25 cellular contexts compared by ENCODE assay signal in genomic region chr16:27462200-27462845, GRCh38.
DNase-seq lines count a peak whose midpoint lies in the region; ATAC-seq, FAIRE-seq and TF ChIP-seq lines count a peak whose summit lies in the region.
"Had no signal": no experiment of that assay in that cellular context is flagged by ENCODE, and none has a peak within 500 bp of the region (broad histone marks: within the 10 kb centered on the region; RNA-seq: fewer than 3 reads in every experiment).

No MANE protein-coding gene starts in this region.

- no peak for DNase-seq in activated naive CD8-positive, alpha-beta T cell treated with anti-CD3 and anti-CD28 coated beads, Interleukin-2, amount 50 U/mL, for 24 hours
- no peak for DNase-seq in activated CD8-positive, alpha-beta T cell treated with anti-CD3 and anti-CD28 coated beads for 36 hours
- DNase-seq in naive thymus-derived CD8-positive, alpha-beta T cell, result no peak
- DNase-seq in spleen (peak; percentile 68), small intestine (no peak)
- DNase-seq: activated CD4-positive, alpha-beta memory T cell treated with anti-CD3 and anti-CD28 coated beads for 36 hours; activated CD4-positive, CD25-positive, alpha-beta regulatory T cell; BE2C; Calu3; central memory CD4-positive, alpha-beta T cell; DMS79 treated with DMSO at 0.1 percent for 48 hours; GF-D8; NCI-H1105; NCI-H1930; NCI-H526; sigmoid colon; trophoblast cell had no signal

- no peak for FAIRE-seq in small intestine (lab: Jason Lieb, UNC)
- FAIRE-seq: A549, islet of Langerhans, K562 had no signal

- no peak for TF ChIP-seq EP300 in gastroesophageal sphincter (IDR thresholded peaks at IDR 0.05)

- no peaks in the 10 kb centered on the region for H3K9me3 Mint-ChIP-seq in activated naive CD8-positive, alpha-beta T cell (ENCODE audit: low read depth)
- no peaks in the 10 kb centered on the region for H3K9me3 Mint-ChIP-seq in activated naive CD8-positive, alpha-beta T cell treated with anti-CD3 and anti-CD28 coated beads, Interleukin-2, amount 50 U/mL, for 24 hours
- H3K9me3 Mint-ChIP-seq in activated CD8-positive, alpha-beta T cell treated with anti-CD3 and anti-CD28 coated beads for 36 hours, result no peaks in the 10 kb centered on the region
- peaks cover 0 to 4% (median 0%) of the 10 kb centered on the region in 9 donors for H3K9me3 Mint-ChIP-seq in naive thymus-derived CD8-positive, alpha-beta T cell
- H3K9me3 Mint-ChIP-seq: activated CD4-positive, alpha-beta memory T cell treated with anti-CD3 and anti-CD28 coated beads for 36 hours had no signal

- ATAC-seq in activated naive CD8-positive, alpha-beta T cell treated with anti-CD3 and anti-CD28 coated beads, Interleukin-2, amount 50 U/mL, for 24 hours, result no peak
- ATAC-seq in activated CD8-positive, alpha-beta T cell treated with anti-CD3 and anti-CD28 coated beads for 36 hours, result no peak
- ATAC-seq in naive thymus-derived CD8-positive, alpha-beta T cell, result no peak
- ATAC-seq in gastroesophageal sphincter, result no peak
- ATAC-seq in HG03039 (IDR thresholded peaks at IDR 0.05; ENCODE audit: unreplicated experiment), result no peak
- ATAC-seq: A549, K562 had no signal

- H3K27me3 ChIP-seq in spleen (replicated peaks in 1 of 7) (no peaks in the 10 kb centered on the region), gastroesophageal sphincter (no peaks in the 10 kb centered on the region), small intestine (ENCODE audit: control insufficient read depth in 2 of 2, insufficient read depth in 2 of 2, low read length in 2 of 2) (no peaks in the 10 kb centered on the region)
- H3K27me3 ChIP-seq: BE2C, sigmoid colon had no signal

- peaks cover 17% of the 10 kb centered on the region for H3K36me3 Mint-ChIP-seq in activated naive CD8-positive, alpha-beta T cell
- H3K36me3 Mint-ChIP-seq in activated naive CD8-positive, alpha-beta T cell treated with anti-CD3 and anti-CD28 coated beads, Interleukin-2, amount 50 U/mL, for 24 hours (ENCODE audit: low read depth), result peaks cover 27% of the 10 kb centered on the region
- peaks cover 44% of the 10 kb centered on the region for H3K36me3 Mint-ChIP-seq in activated CD8-positive, alpha-beta T cell treated with anti-CD3 and anti-CD28 coated beads for 36 hours (ENCODE audit: low read depth)
- peaks cover 5 to 30% (median 24%) of the 10 kb centered on the region in 3 donors for H3K36me3 Mint-ChIP-seq in naive thymus-derived CD8-positive, alpha-beta T cell

- H3K4me3 ChIP-seq in spleen, result no peak overlapping the region
- H3K4me3 ChIP-seq in gastroesophageal sphincter, result no peak overlapping the region
- no peak overlapping the region for H3K4me3 ChIP-seq in small intestine (ENCODE audit: low read depth in 1 of 2, low read length in 2 of 2)
- H3K4me3 ChIP-seq: A549, HAP-1, K562, sigmoid colon had no signal

- peaks cover 0 to 85% (median 67%) of the 10 kb centered on the region in 6 donors for H3K36me3 ChIP-seq in spleen
- peaks cover 0 to 77% of the 10 kb centered on the region in 2 donors for H3K36me3 ChIP-seq in gastroesophageal sphincter
- peaks cover 9 to 18% of the 10 kb centered on the region in 2 donors for H3K36me3 ChIP-seq in small intestine (ENCODE audit: control insufficient read depth in 2 of 2, insufficient read depth in 2 of 2, low read length in 2 of 2)

- no peak overlapping the region for H3K4me3 Mint-ChIP-seq in activated naive CD8-positive, alpha-beta T cell
- H3K4me3 Mint-ChIP-seq in activated naive CD8-positive, alpha-beta T cell treated with anti-CD3 and anti-CD28 coated beads, Interleukin-2, amount 50 U/mL, for 24 hours, result no peak overlapping the region
- no peak overlapping the region for H3K4me3 Mint-ChIP-seq in activated CD8-positive, alpha-beta T cell treated with anti-CD3 and anti-CD28 coated beads for 36 hours
- peak overlapping the region in 5 of 10 donors; percentile 73 to 87 (median 77) for H3K4me3 Mint-ChIP-seq in naive thymus-derived CD8-positive, alpha-beta T cell
- H3K4me3 Mint-ChIP-seq: activated CD4-positive, alpha-beta memory T cell treated with anti-CD3 and anti-CD28 coated beads for 36 hours had no signal

- WGBS in spleen, 5 donors, result 80 to 91% (median 88%) methylated on average over 7 to 18 of the region's 18 CpGs
- no CpG with 5 or more reads among the region's 18 CpGs for WGBS in gastroesophageal sphincter (ENCODE audit: low coverage in 1 of 2), 2 donors
- 87 to 92% (median 90%) methylated on average over 17 to 18 of the region's 18 CpGs for WGBS in small intestine, 3 donors

- no peaks in the 10 kb centered on the region for H3K27me3 Mint-ChIP-seq in activated naive CD8-positive, alpha-beta T cell
- H3K27me3 Mint-ChIP-seq in activated naive CD8-positive, alpha-beta T cell treated with anti-CD3 and anti-CD28 coated beads, Interleukin-2, amount 50 U/mL, for 24 hours, result no peaks in the 10 kb centered on the region
- H3K27me3 Mint-ChIP-seq in activated CD8-positive, alpha-beta T cell treated with anti-CD3 and anti-CD28 coated beads for 36 hours, result no peaks in the 10 kb centered on the region
- no peaks in the 10 kb centered on the region for H3K27me3 Mint-ChIP-seq in naive thymus-derived CD8-positive, alpha-beta T cell
- H3K27me3 Mint-ChIP-seq: activated CD4-positive, alpha-beta memory T cell treated with anti-CD3 and anti-CD28 coated beads for 36 hours had no signal

- H3K27ac ChIP-seq in spleen (peak overlapping the region in 2 of 8 donors; percentile 7 to 84), gastroesophageal sphincter (peak overlapping the region in 2 of 4 donors; percentile 20 to 58), small intestine (ENCODE audit: low read depth in 1 of 2, low read length in 1 of 2) (no peak overlapping the region)
- H3K27ac ChIP-seq: A549, parathyroid adenoma had no signal

- H3K4me1 Mint-ChIP-seq in activated naive CD8-positive, alpha-beta T cell (ENCODE audit: low read depth), result peaks cover 64% of the 10 kb centered on the region
- H3K4me1 Mint-ChIP-seq in activated naive CD8-positive, alpha-beta T cell treated with anti-CD3 and anti-CD28 coated beads, Interleukin-2, amount 50 U/mL, for 24 hours, result peaks cover 43% of the 10 kb centered on the region
- peaks cover 57% of the 10 kb centered on the region for H3K4me1 Mint-ChIP-seq in activated CD8-positive, alpha-beta T cell treated with anti-CD3 and anti-CD28 coated beads for 36 hours (ENCODE audit: low read depth)
- H3K4me1 Mint-ChIP-seq in naive thymus-derived CD8-positive, alpha-beta T cell, result peaks cover 33 to 82% (median 62%) of the 10 kb centered on the region in 4 donors

- intact Hi-C loops in activated CD8-positive, alpha-beta T cell treated with anti-CD3 and anti-CD28 coated beads for 36 hours (cut with micrococcal nuclease), result no loop called here
- intact Hi-C loops in spleen (cut with DNase I; ENCODE audit: low total_unique reads), result no loop called here

- TF ChIP-seq CTCF in activated CD8-positive, alpha-beta T cell treated with anti-CD3 and anti-CD28 coated beads for 36 hours (IDR thresholded peaks at IDR 0.05), result no peak
- TF ChIP-seq CTCF in spleen (IDR thresholded peaks at IDR 0.05 in 8 of 11, conservative IDR thresholded peaks at IDR 0.05 in 3 of 11) (no peak), gastroesophageal sphincter (IDR thresholded peaks at IDR 0.05) (no peak)

- peaks cover 0 to 48% (median 15%) of the 10 kb centered on the region in 6 donors for H3K4me1 ChIP-seq in spleen
- peaks cover 0 to 28% (median 10%) of the 10 kb centered on the region in 3 donors for H3K4me1 ChIP-seq in gastroesophageal sphincter
- H3K4me1 ChIP-seq in small intestine (ENCODE audit: control insufficient read depth in 2 of 2, insufficient read depth in 1 of 2, low read depth in 1 of 2, low read length in 1 of 2), result no peaks in the 10 kb centered on the region
- H3K4me1 ChIP-seq: A549, BE2C, HAP-1, parathyroid adenoma, sigmoid colon had no signal

- peak overlapping the region; percentile 6 for H3K27ac Mint-ChIP-seq in activated naive CD8-positive, alpha-beta T cell
- H3K27ac Mint-ChIP-seq in activated naive CD8-positive, alpha-beta T cell treated with anti-CD3 and anti-CD28 coated beads, Interleukin-2, amount 50 U/mL, for 24 hours, result no peak overlapping the region
- H3K27ac Mint-ChIP-seq in activated CD8-positive, alpha-beta T cell treated with anti-CD3 and anti-CD28 coated beads for 36 hours, result peak overlapping the region; percentile 93
- peak overlapping the region; percentile 95 to 100 (median 98) for H3K27ac Mint-ChIP-seq in naive thymus-derived CD8-positive, alpha-beta T cell

- H3K9me3 ChIP-seq in spleen (no peaks in the 10 kb centered on the region), gastroesophageal sphincter (no peaks in the 10 kb centered on the region), small intestine (ENCODE audit: control insufficient read depth, low read depth) (no peaks in the 10 kb centered on the region)
- H3K9me3 ChIP-seq: A549, BE2C, HAP-1, sigmoid colon had no signal

- CTCF ChIA-PET in activated CD8-positive, alpha-beta T cell treated with anti-CD3 and anti-CD28 coated beads for 36 hours (lab: Charles Lee), result interaction anchor here (1.4 to 2.4 kb wide), 6 partner anchors 13 to 307 kb away, joined by 3 to 11 read pairs (median 4); no protein-coding TSS in a partner anchor

- TF ChIP-seq POLR2A in spleen (IDR thresholded peaks at IDR 0.05) (no peak), gastroesophageal sphincter (IDR thresholded peaks at IDR 0.05) (no peak)

- POLR2A ChIA-PET in activated CD8-positive, alpha-beta T cell treated with anti-CD3 and anti-CD28 coated beads for 36 hours (lab: Charles Lee), result interaction anchor here (0.7 to 4.0 kb wide), 10 partner anchors 8 to 291 kb away, joined by 3 to 37 read pairs (median 4); partner anchors contain the start of gene IL21R
- POLR2A ChIA-PET in naive thymus-derived CD8-positive, alpha-beta T cell (lab: Charles Lee), result interaction anchor here (1.2 to 8.8 kb wide), 17 partner anchors 13 to 296 kb away, joined by 3 to 120 read pairs (median 11); partner anchors contain the start of genes GTF3C1, IL21R, KATNIP and KDM8
